ENCODE assay signal across 10 cellular contexts in the genomic region with DNA sequence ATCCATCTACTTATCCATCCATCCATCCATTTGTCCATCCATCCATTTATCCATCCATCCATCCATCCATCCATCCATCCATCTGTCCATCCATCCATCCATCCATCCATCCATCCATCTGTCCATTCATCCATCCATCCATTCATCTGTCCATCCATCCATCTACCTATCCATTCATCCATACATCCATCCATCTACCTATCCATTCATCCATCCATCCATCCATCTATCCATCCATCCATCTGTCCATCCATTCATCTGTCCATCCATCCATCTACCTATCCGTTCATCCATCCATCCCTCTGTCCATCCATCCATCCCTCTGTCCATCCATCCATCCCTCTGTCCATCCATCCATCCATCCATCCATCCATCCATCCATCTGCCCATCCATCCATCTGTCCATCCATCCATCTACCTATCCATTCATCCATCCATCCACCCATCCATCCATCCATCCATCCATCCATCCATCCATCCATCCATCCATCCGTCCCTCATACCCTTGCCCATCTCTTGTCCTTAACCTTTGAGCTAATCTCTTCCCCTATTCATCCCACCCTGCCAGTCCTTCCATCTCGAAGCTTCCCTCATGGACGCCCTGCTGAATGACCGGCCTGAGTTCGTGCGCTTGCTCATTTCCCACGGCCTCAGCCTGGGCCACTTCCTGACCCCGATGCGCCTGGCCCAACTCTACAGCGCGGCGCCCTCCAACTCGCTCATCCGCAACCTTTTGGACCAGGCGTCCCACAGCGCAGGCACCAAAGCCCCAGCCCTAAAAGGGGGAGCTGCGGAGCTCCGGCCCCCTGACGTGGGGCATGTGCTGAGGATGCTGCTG. TPM values are rescaled to one million over a fixed set of nuclear protein-coding genes. Genes with fewer than 3 reads are reported as not detected.
A peak's percentile ranks its signal among the peaks of the same experiment; 100 is the strongest.
DNase-seq lines count a peak whose midpoint lies in the region; ATAC-seq, FAIRE-seq and TF ChIP-seq lines count a peak whose summit lies in the region.
"Not testable (repeated sequence)": the region's sequence is repeated elsewhere in the genome, so short reads cannot be mapped to it uniquely, and the experiment has no call there.
"Had no signal": no experiment of that assay in that cellular context is flagged by ENCODE, and none has a peak within 500 bp of the region (broad histone marks: within the 10 kb centered on the region; RNA-seq: fewer than 3 reads in every experiment).

No MANE protein-coding gene starts in this region.

- POLR2A ChIA-PET in HEK293 (lab: Yijun Ruan, JAX) = interaction anchor here (0.8 kb wide), 1 partner anchor 21 kb away, joined by 7 read pairs; no protein-coding TSS in a partner anchor
- POLR2A ChIA-PET in IMR-90 (lab: Charles Lee; ENCODE audit: unreplicated experiment) = not testable (repeated sequence)

- FAIRE-seq in astrocyte (lab: Jason Lieb, UNC) = not testable (repeated sequence)

- not testable (repeated sequence) for TF ChIP-seq RAD21 in IMR-90 (IDR thresholded peaks at IDR 0.05; ENCODE audit: low read length)

- H3K9ac ChIP-seq in IMR-90 (ENCODE audit: low read depth, low read length); astrocyte (ENCODE audit: low read length); neuronal stem cell (ENCODE audit: low read depth, low read length, poor library complexity): not testable (repeated sequence)

- TF ChIP-seq POLR2A in IMR-90 (IDR thresholded peaks at IDR 0.05; ENCODE audit: low read depth, low read length) = not testable (repeated sequence)

- not testable (repeated sequence) for H2AK5ac ChIP-seq in IMR-90 (ENCODE audit: low read depth, low read length); neuronal stem cell (ENCODE audit: low read depth, low read length)

- not testable (repeated sequence) for H2BK120ac ChIP-seq in IMR-90 (ENCODE audit: low read depth, low read length); neuronal stem cell (ENCODE audit: low read depth, low read length)

- peak; percentile 44 for DNase-seq in GM23338 (ENCODE audit: low spot score)
- not testable (repeated sequence) for DNase-seq in IMR-90; astrocyte (ENCODE audit: low read depth); endothelial cell (ENCODE audit: low spot score); neuronal stem cell (ENCODE audit: low spot score)

- H3K14ac ChIP-seq in IMR-90 (replicated peaks; ENCODE audit: low read depth, low read length); neuronal stem cell (ENCODE audit: low read length): not testable (repeated sequence)

- not testable (repeated sequence) for H3F3A ChIP-seq in GM23338 (replicated peaks; ENCODE audit: low read depth)

- CTCF ChIA-PET in HEK293 (lab: Yijun Ruan, JAX) = interaction anchor here (0.6 to 7.3 kb wide), 3 partner anchors 16 to 85 kb away, joined by 3 to 73 read pairs (median 3); no protein-coding TSS in a partner anchor
- CTCF ChIA-PET in IMR-90 (lab: Yijun Ruan, JAX) = interaction anchor here (0.7 kb wide), 1 partner anchor 16 kb away, joined by 3 read pairs; no protein-coding TSS in a partner anchor

- H3K56ac ChIP-seq in IMR-90 (ENCODE audit: extremely low read depth, insufficient read depth, low read length) = not testable (repeated sequence)

- not testable (repeated sequence) for H2BK15ac ChIP-seq in IMR-90 (ENCODE audit: low read depth, low read length); neuronal stem cell (ENCODE audit: low read length)

- H3K9me3 ChIP-seq in HEK293 (ENCODE audit: control insufficient read depth, insufficient read depth, low read depth, low read length); IMR-90 (ENCODE audit: control insufficient read depth, insufficient read depth, low read length); astrocyte (ENCODE audit: insufficient read depth, low read depth, low read length); neuronal stem cell (replicated peaks in 1 of 2; ENCODE audit: control insufficient read depth in 2 of 2, insufficient read depth in 1 of 2, low read depth in 1 of 2, low read length in 2 of 2): not testable (repeated sequence)

- H3K27ac ChIP-seq in GM23338 (ENCODE audit: low read depth); HEK293 (ENCODE audit: extremely low read depth, low read depth, low read length); IMR-90 (ENCODE audit: insufficient read depth, low read length); astrocyte (ENCODE audit: low read depth, low read length); neuronal stem cell (replicated peaks; ENCODE audit: low read length): not testable (repeated sequence)

- H3K4me3 Mint-ChIP-seq in GM23338; stimulated activated naive CD8-positive, alpha-beta T cell treated with anti-CD3 and anti-CD28 coated beads, Interleukin-15, Interleukin-2, amounts not matched to agents 100 ng/mL and 50 ng/mL, for 24 hours: not testable (repeated sequence)
- H3K4me3 Mint-ChIP-seq in astrocyte (ENCODE audit: unreplicated experiment) (peak overlapping the region; percentile 11), endothelial cell (ENCODE audit: unreplicated experiment) (peak overlapping the region; percentile 52)

- H3K79me1 ChIP-seq in IMR-90 (ENCODE audit: low read depth in 1 of 2, low read length in 2 of 2); neuronal stem cell (ENCODE audit: low read depth, low read length): not testable (repeated sequence)

- peaks cover 11% of the 10 kb centered on the region for H3K27me3 Mint-ChIP-seq in GM23338 (ENCODE audit: insufficient read depth, low read depth, poor library complexity)
- not testable (repeated sequence) for H3K27me3 Mint-ChIP-seq in astrocyte (ENCODE audit: low read depth, unreplicated experiment); endothelial cell (ENCODE audit: unreplicated experiment); stimulated activated naive CD8-positive, alpha-beta T cell treated with anti-CD3 and anti-CD28 coated beads, Interleukin-15, Interleukin-2, amounts not matched to agents 100 ng/mL and 50 ng/mL, for 24 hours

- not testable (repeated sequence) for H2AFZ ChIP-seq in GM23338; IMR-90 (replicated peaks; ENCODE audit: low read length, poor library complexity); astrocyte (ENCODE audit: low read depth, low read length); neuronal stem cell (ENCODE audit: low read length)

- not testable (repeated sequence) for H3K27ac Mint-ChIP-seq in GM23338; astrocyte (ENCODE audit: unreplicated experiment)
- H3K27ac Mint-ChIP-seq in endothelial cell (ENCODE audit: unreplicated experiment) = peak overlapping the region; percentile 5
- H3K27ac Mint-ChIP-seq in stimulated activated naive CD8-positive, alpha-beta T cell treated with anti-CD3 and anti-CD28 coated beads, Interleukin-15, Interleukin-2, amounts not matched to agents 100 ng/mL and 50 ng/mL, for 24 hours = peak overlapping the region; percentile 36

- not testable (repeated sequence) for H2AK9ac ChIP-seq in IMR-90 (replicated peaks; ENCODE audit: low read depth, low read length, poor library complexity)

- not testable (repeated sequence) for H4K8ac ChIP-seq in IMR-90 (ENCODE audit: low read depth in 2 of 2, low read length in 2 of 2); neuronal stem cell (ENCODE audit: low read depth, low read length)

- in situ Hi-C loops in IMR-90 (cut with MboI; ENCODE audit: low sequenced_read_pairs) = not testable (repeated sequence)

- H2BK20ac ChIP-seq in IMR-90 (ENCODE audit: low read depth, low read length) = not testable (repeated sequence)

- not testable (repeated sequence) for H3K9me1 ChIP-seq in IMR-90 (ENCODE audit: insufficient read depth, low read length)

- not testable (repeated sequence) for H4K91ac ChIP-seq in IMR-90 (ENCODE audit: insufficient read depth, low read depth, low read length); neuronal stem cell (ENCODE audit: low read depth, low read length, poor library complexity)

- intact Hi-C loops in IMR-90 (cut with micrococcal nuclease) = not testable (repeated sequence)

- not testable (repeated sequence) for BruUV-seq in IMR-90 (replicated peaks; lab: Mats Ljungman, UMichigan)

- not testable (repeated sequence) for H3K79me2 ChIP-seq in GM23338 (replicated peaks; ENCODE audit: insufficient read depth); astrocyte (ENCODE audit: insufficient read depth, low read length)

- H3K4me1 ChIP-seq in GM23338 (ENCODE audit: insufficient read depth); HEK293 (ENCODE audit: control insufficient read depth, insufficient read depth, low read length); IMR-90 (ENCODE audit: control insufficient read depth, insufficient read depth, low read length); astrocyte (ENCODE audit: insufficient read depth, low read length); neuronal stem cell (ENCODE audit: control insufficient read depth in 2 of 2, insufficient read depth in 1 of 2, low read depth in 1 of 2, low read length in 2 of 2): not testable (repeated sequence)

- WGBS in IMR-90 (ENCODE audit: extremely low coverage in 2 of 2, insufficient read length in 1 of 2), 2 experiments = 91% methylated on average over 8 of the region's 20 CpGs; no CpG with 5 or more reads in 1 of the 2 experiments
- 100% methylated on average over 1 of the region's 20 CpGs; no CpG with 5 or more reads in 1 of the 2 donors for WGBS in neuronal stem cell (ENCODE audit: extremely low coverage in 2 of 2, insufficient read length in 2 of 2, insufficient replicate concordance in 1 of 2), 2 donors

- peak overlapping the region; percentile 19 for H2BK5ac ChIP-seq in IMR-90 (ENCODE audit: low read depth, low read length, poor library complexity, severe bottlenecking)
- H2BK5ac ChIP-seq in neuronal stem cell (ENCODE audit: low read length) = peak overlapping the region; percentile 75

- not testable (repeated sequence) for H3K36me3 ChIP-seq in GM23338 (ENCODE audit: insufficient read depth); astrocyte (ENCODE audit: insufficient read depth, low read length)
- peaks cover 3 to 11% of the 10 kb centered on the region in 2 experiments; a peak in 2 of 3 replicates for H3K36me3 ChIP-seq in HEK293 (ENCODE audit: control insufficient read depth in 2 of 2, insufficient read depth in 1 of 2, low read length in 2 of 2)
- peaks cover 24% of the 10 kb centered on the region for H3K36me3 ChIP-seq in IMR-90 (ENCODE audit: control insufficient read depth, insufficient read depth, low read length)
- peaks cover 0 to 78% of the 10 kb centered on the region in 2 donors for H3K36me3 ChIP-seq in neuronal stem cell (replicated peaks in 1 of 2; ENCODE audit: control insufficient read depth in 2 of 2, insufficient read depth in 2 of 2, low read length in 2 of 2)

- peaks cover 12% of the 10 kb centered on the region; the same call in 2 of the 3 replicates for H3K36me3 Mint-ChIP-seq in GM23338 (ENCODE audit: low read depth)
- H3K36me3 Mint-ChIP-seq in astrocyte (ENCODE audit: low read depth, unreplicated experiment) = peaks cover 45% of the 10 kb centered on the region
- H3K36me3 Mint-ChIP-seq in endothelial cell (ENCODE audit: low read depth, unreplicated experiment) = peaks cover 57% of the 10 kb centered on the region
- not testable (repeated sequence) for H3K36me3 Mint-ChIP-seq in stimulated activated naive CD8-positive, alpha-beta T cell treated with anti-CD3 and anti-CD28 coated beads, Interleukin-15, Interleukin-2, amounts not matched to agents 100 ng/mL and 50 ng/mL, for 24 hours (ENCODE audit: low read depth)

- not testable (repeated sequence) for TF ChIP-seq CTCF in GM23338 (conservative IDR thresholded peaks at IDR 0.05; ENCODE audit: low read depth in 2 of 2); HEK293 (tag by site-specific recombination; IDR thresholded peaks at IDR 0.05); IMR-90 (conservative IDR thresholded peaks at IDR 0.05; ENCODE audit: low read depth, low read length); astrocyte (IDR thresholded peaks at IDR 0.05; ENCODE audit: insufficient read depth, low read depth, low read length); endothelial cell (IDR thresholded peaks at IDR 0.05; ENCODE audit: unreplicated experiment)

- H4K5ac ChIP-seq in IMR-90 (ENCODE audit: low read depth, low read length) = not testable (repeated sequence)

- H3K27me3 ChIP-seq in GM23338 (ENCODE audit: insufficient read depth); IMR-90 (ENCODE audit: control insufficient read depth, insufficient read depth, low read length); astrocyte (ENCODE audit: insufficient read depth, low read length); neuronal stem cell (ENCODE audit: control insufficient read depth in 3 of 3, insufficient read depth in 3 of 3, low read depth in 1 of 3, low read length in 3 of 3): not testable (repeated sequence)

- not testable (repeated sequence) for H3K4me1 Mint-ChIP-seq in GM23338; astrocyte (ENCODE audit: low read depth, unreplicated experiment); stimulated activated naive CD8-positive, alpha-beta T cell treated with anti-CD3 and anti-CD28 coated beads, Interleukin-15, Interleukin-2, amounts not matched to agents 100 ng/mL and 50 ng/mL, for 24 hours (ENCODE audit: low read depth)
- peaks cover 13% of the 10 kb centered on the region for H3K4me1 Mint-ChIP-seq in endothelial cell (ENCODE audit: unreplicated experiment)

- not testable (repeated sequence) for H2BK12ac ChIP-seq in neuronal stem cell (ENCODE audit: low read length)

- not testable (repeated sequence) for H3K23ac ChIP-seq in IMR-90 (ENCODE audit: low read depth, low read length)
- peak overlapping the region; percentile 73 for H3K23ac ChIP-seq in neuronal stem cell (ENCODE audit: low read depth, low read length, poor library complexity)

- peak overlapping the region; percentile 38; the same call in 1 of the 2 replicates for H3K4me3 ChIP-seq in GM23338
- not testable (repeated sequence) for H3K4me3 ChIP-seq in HEK293 (ENCODE audit: low read depth, low read length); IMR-90 (ENCODE audit: insufficient read depth, low read depth, low read length); astrocyte (ENCODE audit: insufficient read depth, low read depth, low read length); neuronal stem cell (ENCODE audit: low read length in 2 of 2)

- H3K4me2 ChIP-seq in GM23338 = peak overlapping the region; percentile 55
- H3K4me2 ChIP-seq in IMR-90 (ENCODE audit: low read depth, low read length); astrocyte (ENCODE audit: low read length); neuronal stem cell (ENCODE audit: insufficient read depth, low read length, poor library complexity, severe bottlenecking): not testable (repeated sequence)

- ATAC-seq in GM23338 = peak; percentile 48
- not testable (repeated sequence) for ATAC-seq in IMR-90 (ENCODE audit: low read depth)

- dilution Hi-C loops in IMR-90 (cut with HindIII; ENCODE audit: low sequenced_read_pairs, unreplicated experiment) = not testable (repeated sequence)

- not testable (repeated sequence) for H3K18ac ChIP-seq in IMR-90 (ENCODE audit: low read depth, low read length); neuronal stem cell (ENCODE audit: low read length)

- H4K20me1 ChIP-seq in GM23338 (replicated peaks; ENCODE audit: insufficient read depth); IMR-90 (ENCODE audit: insufficient read depth, low read length); astrocyte (ENCODE audit: insufficient read depth, low read length): not testable (repeated sequence)

- not testable (repeated sequence) for H3K4ac ChIP-seq in IMR-90 (ENCODE audit: low read depth, low read length)
- H3K4ac ChIP-seq in neuronal stem cell (ENCODE audit: low read length) = peak overlapping the region; percentile 10

- not testable (repeated sequence) for H3K9me3 Mint-ChIP-seq in GM23338; endothelial cell (ENCODE audit: unreplicated experiment); stimulated activated naive CD8-positive, alpha-beta T cell treated with anti-CD3 and anti-CD28 coated beads, Interleukin-15, Interleukin-2, amounts not matched to agents 100 ng/mL and 50 ng/mL, for 24 hours
- H3K9me3 Mint-ChIP-seq in astrocyte (ENCODE audit: unreplicated experiment) = peaks cover 15% of the 10 kb centered on the region

- not testable (repeated sequence) for H3K9me2 ChIP-seq in GM23338 (ENCODE audit: insufficient read depth)

RNA-seq across cellular contexts. Expression of a gene that starts 24.6 kb away (rescaled TPM):
- total RNA-seq in GM23338 (2014; rRNA removed; shearing (Covaris generic)) = 11.6 and 16.5 TPM in 2 replicates
- polyA plus RNA-seq in GM23338 (2016; fragmentation: Nextera tagmentation; extraction: Ambion mirVana) (25.7 and 30.4 TPM in 2 replicates), IMR-90 (2012; rRNA removed) (17.4 and 19.7 TPM in 2 replicates)
- total RNA-seq in IMR-90 (2012; rRNA removed) (1.9 and 2.2 TPM in 2 replicates), astrocyte (26.3 and 28.3 TPM in 2 replicates), endothelial cell (ENCODE audit: unreplicated experiment) (75.3 TPM)
- polyA plus RNA-seq in IMR-90 (2012; cell fraction: cytosol; rRNA removed) = 10.1 and 12.8 TPM in 2 replicates
- polyA plus RNA-seq in IMR-90 (2012; cell fraction: nucleus; rRNA removed; ENCODE audit: low replicate concordance) = 115 and 216 TPM in 2 replicates
- 4.2 TPM for polyA plus RNA-seq in neuronal stem cell (2013, experiment 1 of 2)
- 4.4 TPM for polyA plus RNA-seq in neuronal stem cell (2013, experiment 2 of 2)
- polyA plus RNA-seq: CD4-positive, alpha-beta memory T cell had no signal

RNA-seq across cellular contexts. Expression of a gene that starts 27.0 kb away (rescaled TPM):
- 1.4 and 1.9 TPM in 2 replicates for total RNA-seq in GM23338 (2014; rRNA removed; shearing (Covaris generic))
- polyA plus RNA-seq in GM23338 (2016; fragmentation: Nextera tagmentation; extraction: Ambion mirVana) = 2.0 and 2.5 TPM in 2 replicates
- not detected in 2 replicates for total RNA-seq in IMR-90 (2012; rRNA removed)
- polyA plus RNA-seq in IMR-90 (2012; rRNA removed) = 0.03 TPM in 1 of 2 replicates, not detected in the other
- 0.02 TPM in 1 of 2 replicates, not detected in the other for polyA plus RNA-seq in IMR-90 (2012; cell fraction: cytosol; rRNA removed)
- 0.08 and 0.13 TPM in 2 replicates for polyA plus RNA-seq in IMR-90 (2012; cell fraction: nucleus; rRNA removed; ENCODE audit: low replicate concordance)
- not detected in 2 replicates for total RNA-seq in astrocyte
- total RNA-seq in endothelial cell (ENCODE audit: unreplicated experiment) = 0.72 TPM
- 0.66 TPM for polyA plus RNA-seq in neuronal stem cell (2013, experiment 1 of 2)
- polyA plus RNA-seq in neuronal stem cell (2013, experiment 2 of 2) = 0.76 TPM
- total RNA-seq: Calu3; CD4-positive, alpha-beta memory T cell; Daoy had no signal
- polyA plus RNA-seq: CD4-positive, alpha-beta memory T cell had no signal
